Comparison of ENCODE assay signal across 8 cellular contexts in the genomic region with DNA sequence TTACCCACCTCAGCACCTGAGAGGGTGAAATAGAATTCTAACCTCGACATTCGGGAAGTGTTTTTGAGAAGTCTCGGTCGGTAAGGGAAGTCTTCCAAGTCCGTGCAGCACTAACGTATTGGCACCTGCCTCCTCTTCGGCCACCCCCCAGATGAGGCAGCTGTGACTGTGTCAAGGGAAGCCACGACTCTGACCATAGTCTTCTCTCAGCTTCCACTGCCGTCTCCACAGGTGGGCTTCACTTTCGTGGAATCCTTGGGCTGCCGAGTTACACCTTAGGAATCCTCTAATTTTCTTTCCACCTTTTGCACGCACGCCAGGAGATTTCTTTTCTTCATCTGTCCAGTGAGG. TPM values are rescaled to one million over a fixed set of nuclear protein-coding genes. Genes with fewer than 3 reads are reported as not detected.
DNase-seq lines count a peak whose midpoint lies in the region; ATAC-seq and TF ChIP-seq lines count a peak whose summit lies in the region.

No MANE protein-coding gene starts in this region.

- peak overlapping the region; percentile 87 for H3K9ac ChIP-seq in rectal smooth muscle tissue (ENCODE audit: low read length)

- H3K4me1 ChIP-seq in rectal smooth muscle tissue (ENCODE audit: control insufficient read depth, insufficient read depth, low read length): peaks cover 3% of the 10 kb centered on the region

- peaks cover 20% of the 10 kb centered on the region for H3K4me1 Mint-ChIP-seq in T-helper 1 cell treated with Interleukin-12 subunit alpha and Interleukin-12 subunit beta and Interleukin-4 antibody, amounts not matched to agents 30 μg/mL and 1 μg/mL, for 36 hours (ENCODE audit: low read depth)
- peaks cover 34% of the 10 kb centered on the region for H3K4me1 Mint-ChIP-seq in activated B cell treated with CpG ODN at 0.5 μM for 24 hours
- H3K4me1 Mint-ChIP-seq in glutamatergic neuron (ENCODE audit: low read depth, unreplicated experiment): peaks cover 2% of the 10 kb centered on the region

- H3K27ac ChIP-seq in rectal smooth muscle tissue (ENCODE audit: low read depth, low read length): peak overlapping the region; percentile 76

- CTCF ChIA-PET in activated B cell treated with CpG ODN at 0.5 μM for 24 hours (lab: Charles Lee): interaction anchor here (1.0 to 2.5 kb wide), 3 partner anchors 19 to 100 kb away, joined by 3 to 16 read pairs (median 8); no protein-coding TSS in a partner anchor

- POLR2A ChIA-PET in activated B cell treated with CpG ODN at 0.5 μM for 24 hours (lab: Charles Lee): interaction anchor here (0.5 to 2.0 kb wide), 5 partner anchors 49 to 695 kb away, joined by 3 to 9 read pairs (median 6); a partner anchor contains a TSS

- peak overlapping the region; percentile 95 for H3K4me3 Mint-ChIP-seq in T-helper 1 cell treated with Interleukin-12 subunit alpha and Interleukin-12 subunit beta and Interleukin-4 antibody, amounts not matched to agents 30 μg/mL and 1 μg/mL, for 36 hours
- H3K4me3 Mint-ChIP-seq in activated B cell treated with CpG ODN at 0.5 μM for 24 hours (peak overlapping the region; percentile 97), glutamatergic neuron (ENCODE audit: unreplicated experiment) (peak overlapping the region; percentile 98)

- H3K9me3 Mint-ChIP-seq in T-helper 1 cell treated with Interleukin-12 subunit alpha and Interleukin-12 subunit beta and Interleukin-4 antibody, amounts not matched to agents 30 μg/mL and 1 μg/mL, for 36 hours: no peaks in the 10 kb centered on the region
- H3K9me3 Mint-ChIP-seq in activated B cell treated with CpG ODN at 0.5 μM for 24 hours (no peaks in the 10 kb centered on the region), glutamatergic neuron (ENCODE audit: unreplicated experiment) (peaks cover 4% of the 10 kb centered on the region)

- peak overlapping the region; percentile 95 for H3K27ac Mint-ChIP-seq in T-helper 1 cell treated with Interleukin-12 subunit alpha and Interleukin-12 subunit beta and Interleukin-4 antibody, amounts not matched to agents 30 μg/mL and 1 μg/mL, for 36 hours
- H3K27ac Mint-ChIP-seq in activated B cell treated with CpG ODN at 0.5 μM for 24 hours (peak overlapping the region; percentile 96), glutamatergic neuron (ENCODE audit: unreplicated experiment) (peak overlapping the region; percentile 90)

- intact Hi-C loops in activated B cell treated with CpG ODN at 0.5 μM for 24 hours (cut with micrococcal nuclease): loop anchor here (2.0 to 10.0 kb wide), 3 partner anchors 19 to 911 kb away; a partner anchor contains a TSS

- peak overlapping the region; percentile 99 for H3K4me3 ChIP-seq in rectal smooth muscle tissue (ENCODE audit: low read length)

- no peak for TF ChIP-seq CTCF in activated B cell treated with CpG ODN at 0.5 μM for 24 hours (IDR thresholded peaks at IDR 0.05)
- TF ChIP-seq CTCF in glutamatergic neuron (IDR thresholded peaks at IDR 0.05; ENCODE audit: partially characterized antibody, unreplicated experiment): peak; percentile 23

- H3K36me3 ChIP-seq in rectal smooth muscle tissue (ENCODE audit: control insufficient read depth, insufficient read depth, low read length): peaks cover 20% of the 10 kb centered on the region

- ATAC-seq in HG03045 (IDR thresholded peaks at IDR 0.05; ENCODE audit: unreplicated experiment): peak; percentile 22
- peak; percentile 7 for ATAC-seq in activated B cell treated with CpG ODN at 0.5 μM for 24 hours (ENCODE audit: low read depth)

- DNase-seq in T-helper 1 cell (no peak), activated B cell treated with CpG ODN at 0.5 μM for 24 hours (no peak), glutamatergic neuron (no peak), T-helper 9 cell (no peak), NCI-H2171 treated with DMSO at 0.1 percent for 48 hours (lab: John Stamatoyannopoulos, UW) (no peak)

- H3K27me3 ChIP-seq in rectal smooth muscle tissue (ENCODE audit: control insufficient read depth, insufficient read depth, low read length): no peaks in the 10 kb centered on the region

- H3K36me3 Mint-ChIP-seq in T-helper 1 cell treated with Interleukin-12 subunit alpha and Interleukin-12 subunit beta and Interleukin-4 antibody, amounts not matched to agents 30 μg/mL and 1 μg/mL, for 36 hours (ENCODE audit: low read depth): peaks cover 31% of the 10 kb centered on the region
- H3K36me3 Mint-ChIP-seq in activated B cell treated with CpG ODN at 0.5 μM for 24 hours (ENCODE audit: low read depth) (peaks cover 60% of the 10 kb centered on the region), glutamatergic neuron (ENCODE audit: unreplicated experiment) (no peaks in the 10 kb centered on the region)

- no peaks in the 10 kb centered on the region for H3K27me3 Mint-ChIP-seq in T-helper 1 cell treated with Interleukin-12 subunit alpha and Interleukin-12 subunit beta and Interleukin-4 antibody, amounts not matched to agents 30 μg/mL and 1 μg/mL, for 36 hours (ENCODE audit: low read depth)
- no peaks in the 10 kb centered on the region for H3K27me3 Mint-ChIP-seq in activated B cell treated with CpG ODN at 0.5 μM for 24 hours
- peaks cover 4% of the 10 kb centered on the region for H3K27me3 Mint-ChIP-seq in glutamatergic neuron (ENCODE audit: unreplicated experiment)

RNA-seq across cellular contexts. Expression of a gene that starts 0.8 kb away (rescaled TPM):
- total RNA-seq in activated B cell treated with CpG ODN at 0.5 μM for 24 hours (65.6 and 67.2 TPM in 2 replicates), glutamatergic neuron (ENCODE audit: unreplicated experiment) (86.8 TPM)

RNA-seq across cellular contexts. Expression of a gene that starts 34.8 kb away (rescaled TPM):
- not detected in 2 replicates for total RNA-seq in activated B cell treated with CpG ODN at 0.5 μM for 24 hours
- total RNA-seq in glutamatergic neuron (ENCODE audit: unreplicated experiment): not detected

RNA-seq across cellular contexts. Expression of a gene that starts 52.6 kb away (rescaled TPM):
- total RNA-seq in activated B cell treated with CpG ODN at 0.5 μM for 24 hours: 38.3 and 52.2 TPM in 2 replicates
- total RNA-seq in glutamatergic neuron (ENCODE audit: unreplicated experiment): 19.1 TPM
